ENCODE assay signal across 16 cellular contexts in genomic region chr22:43118953-43119458, GRCh38. TPM values are rescaled to one million over a fixed set of nuclear protein-coding genes. Genes with fewer than 3 reads are reported as not detected.
DNase-seq lines count a peak whose midpoint lies in the region; ATAC-seq and TF ChIP-seq lines count a peak whose summit lies in the region.
"Had no signal": no experiment of that assay in that cellular context is flagged by ENCODE, and none has a peak within 500 bp of the region (broad histone marks: within the 10 kb centered on the region; RNA-seq: fewer than 3 reads in every experiment).

No MANE protein-coding gene starts in this region.

- H3K27ac ChIP-seq in OCI-LY7 (ENCODE audit: low read depth, low read length, poor library complexity, severe bottlenecking) (peak overlapping the region; percentile 96), transverse colon (peak overlapping the region; percentile 14 to 74 (median 64))
- H3K27ac ChIP-seq: 22Rv1, SK-N-MC, testis had no signal

- no peak overlapping the region for H2AFZ ChIP-seq in OCI-LY7 (ENCODE audit: low read length)

- H3K27ac Mint-ChIP-seq in activated naive CD8-positive, alpha-beta T cell treated with anti-CD3 and anti-CD28 coated beads, Interleukin-2, amount 50 U/mL, for 24 hours = no peak overlapping the region
- no peak overlapping the region for H3K27ac Mint-ChIP-seq in activated naive CD8-positive, alpha-beta T cell treated with anti-CD3 and anti-CD28 coated beads for 36 hours

- no TSS peak for BruUV-seq in OCI-LY7 (replicated peaks; lab: Mats Ljungman, UMichigan)

- no peaks in the 10 kb centered on the region for H4K20me1 ChIP-seq in OCI-LY7 (ENCODE audit: insufficient read depth, low read length)

- no peak for TF ChIP-seq EP300 in transverse colon (IDR thresholded peaks at IDR 0.05; ENCODE audit: low read depth)

- H3K9me2 ChIP-seq in OCI-LY7 (ENCODE audit: insufficient read depth, low read length) = no peaks in the 10 kb centered on the region

- ATAC-seq in activated naive CD8-positive, alpha-beta T cell treated with anti-CD3 and anti-CD28 coated beads, Interleukin-2, amount 50 U/mL, for 24 hours = peak; percentile 15
- peak; percentile 89 for ATAC-seq in HG02840 (IDR thresholded peaks at IDR 0.05; ENCODE audit: low FRiP score, unreplicated experiment)

- no peak overlapping the region for H3K4me3 Mint-ChIP-seq in activated naive CD8-positive, alpha-beta T cell treated with anti-CD3 and anti-CD28 coated beads, Interleukin-2, amount 50 U/mL, for 24 hours
- no peak overlapping the region for H3K4me3 Mint-ChIP-seq in activated naive CD8-positive, alpha-beta T cell treated with anti-CD3 and anti-CD28 coated beads for 36 hours

- peaks cover 95% of the 10 kb centered on the region for H3K79me2 ChIP-seq in OCI-LY7 (ENCODE audit: insufficient read depth, low read depth, low read length)

- intact Hi-C loops in OCI-LY7 (cut with micrococcal nuclease; ENCODE audit: unreplicated experiment) (loop anchor here (5.0 kb wide), 1 partner anchor 402 kb away; no protein-coding TSS in a partner anchor), transverse colon (cut with DNase I; ENCODE audit: low total_unique reads) (no loop called here)

- in situ Hi-C loops in transverse colon (cut with MboI; ENCODE audit: low pct_ligation_motif_present in 1 of 4, low pct_unique_long_range_greater_than_20kb in 1 of 4, low sequenced_read_pairs in 3 of 4) = no loop called here

- WGBS in transverse colon (ENCODE audit: low coverage in 1 of 2), 2 donors = 26% methylated on average over 7 of the region's 7 CpGs; no CpG with 5 or more reads in 1 of the 2 donors

- DNase-seq in activated naive CD8-positive, alpha-beta T cell treated with anti-CD3 and anti-CD28 coated beads, Interleukin-2, amount 50 U/mL, for 24 hours = no peak
- DNase-seq in activated naive CD8-positive, alpha-beta T cell treated with anti-CD3 and anti-CD28 coated beads for 36 hours = no peak
- DNase-seq in OCI-LY7 (ENCODE audit: low spot score) = peak; percentile 97
- peak; percentile 63 for DNase-seq in transverse colon
- DNase-seq in NCI-H1092 (lab: John Stamatoyannopoulos, UW) = no peak
- no peak for DNase-seq in activated naive CD4-positive, alpha-beta T cell (lab: John Stamatoyannopoulos, UW)
- no peak for DNase-seq in activated CD4-positive, alpha-beta T cell treated with anti-CD3 and anti-CD28 coated beads, Interleukin-2, amount 50 U/mL, for 48 hours
- DNase-seq: activated CD8-positive, alpha-beta memory T cell treated with anti-CD3 and anti-CD28 coated beads for 24 hours; anterior cingulate cortex; EL; stimulated activated CD4-positive, alpha-beta T cell treated with anti-CD3 and anti-CD28 coated beads, Interleukin-4, amount 100 ng/mL, for 1 hour; testis had no signal

- H3K4me2 ChIP-seq in OCI-LY7 (ENCODE audit: low read length) = peak overlapping the region; percentile 89

- H3K27me3 ChIP-seq in transverse colon = peaks cover 2% of the 10 kb centered on the region
- H3K27me3 ChIP-seq: testis had no signal

- POLR2A ChIA-PET in OCI-LY7 (lab: Charles Lee) = no interaction called here

- TF ChIP-seq POLR2A in transverse colon (IDR thresholded peaks at IDR 0.05) = no peak

- H3K9me3 ChIP-seq in OCI-LY7 (ENCODE audit: low read length) (no peaks in the 10 kb centered on the region), transverse colon (no peaks in the 10 kb centered on the region)
- H3K9me3 ChIP-seq: testis had no signal

- H3K36me3 ChIP-seq in OCI-LY7 (ENCODE audit: insufficient read depth, low read length) (peaks cover 79% of the 10 kb centered on the region), transverse colon (no peaks in the 10 kb centered on the region)

- H3K4me3 ChIP-seq in OCI-LY7 (ENCODE audit: low read depth, low read length, poor library complexity, severe bottlenecking) = peak overlapping the region; percentile 54
- H3K4me3 ChIP-seq in transverse colon = no peak overlapping the region
- H3K4me3 ChIP-seq: SK-N-MC, testis had no signal

- H3K27me3 Mint-ChIP-seq in activated naive CD8-positive, alpha-beta T cell treated with anti-CD3 and anti-CD28 coated beads, Interleukin-2, amount 50 U/mL, for 24 hours = peaks cover 4% of the 10 kb centered on the region
- no peaks in the 10 kb centered on the region for H3K27me3 Mint-ChIP-seq in activated naive CD8-positive, alpha-beta T cell treated with anti-CD3 and anti-CD28 coated beads for 36 hours

- TF ChIP-seq CTCF in OCI-LY7 (conservative IDR thresholded peaks at IDR 0.05; ENCODE audit: low read length) (no peak), transverse colon (IDR thresholded peaks at IDR 0.05) (no peak)

- CTCF ChIA-PET in OCI-LY7 (lab: Charles Lee; ENCODE audit: unreplicated experiment) = no interaction called here

- H3K4me1 Mint-ChIP-seq in activated naive CD8-positive, alpha-beta T cell treated with anti-CD3 and anti-CD28 coated beads, Interleukin-2, amount 50 U/mL, for 24 hours = peaks cover 7% of the 10 kb centered on the region
- no peaks in the 10 kb centered on the region for H3K4me1 Mint-ChIP-seq in activated naive CD8-positive, alpha-beta T cell treated with anti-CD3 and anti-CD28 coated beads for 36 hours

- H3K4me1 ChIP-seq in OCI-LY7 (ENCODE audit: insufficient read depth, low read length, poor library complexity, severe bottlenecking) = peaks cover 100% of the 10 kb centered on the region
- peaks cover 29 to 72% (median 50%) of the 10 kb centered on the region in 4 donors for H3K4me1 ChIP-seq in transverse colon
- H3K4me1 ChIP-seq: testis had no signal

- H3K36me3 Mint-ChIP-seq in activated naive CD8-positive, alpha-beta T cell treated with anti-CD3 and anti-CD28 coated beads, Interleukin-2, amount 50 U/mL, for 24 hours (ENCODE audit: low read depth) = no peaks in the 10 kb centered on the region
- H3K36me3 Mint-ChIP-seq in activated naive CD8-positive, alpha-beta T cell treated with anti-CD3 and anti-CD28 coated beads for 36 hours = no peaks in the 10 kb centered on the region

- no peaks in the 10 kb centered on the region for H3K9me3 Mint-ChIP-seq in activated naive CD8-positive, alpha-beta T cell treated with anti-CD3 and anti-CD28 coated beads, Interleukin-2, amount 50 U/mL, for 24 hours
- H3K9me3 Mint-ChIP-seq in activated naive CD8-positive, alpha-beta T cell treated with anti-CD3 and anti-CD28 coated beads for 36 hours = no peaks in the 10 kb centered on the region

RNA-seq across cellular contexts. Expression of gene BIK, which starts 8.5 kb away (rescaled TPM):
- 1 to 10 TPM; 2.2 to 3.3 TPM for total RNA-seq in activated naive CD8-positive, alpha-beta T cell treated with anti-CD3 and anti-CD28 coated beads for 36 hours
- total RNA-seq in OCI-LY7 (2014; rRNA removed; shearing (Covaris generic)) = 104 and 143 TPM in 2 replicates
- total RNA-seq in OCI-LY7 (2022) (67.6 and 88.4 TPM in 2 replicates), transverse colon (10 to 100 TPM; 10.1 to 23.5 (median 14.4) TPM)
- total RNA-seq: osteocyte had no signal

RNA-seq across cellular contexts. Expression of gene MCAT, which starts 24.2 kb away (rescaled TPM):
- total RNA-seq in activated naive CD8-positive, alpha-beta T cell treated with anti-CD3 and anti-CD28 coated beads for 36 hours = 10 to 100 TPM; 28.0 to 29.1 TPM
- total RNA-seq in OCI-LY7 (2014; rRNA removed; shearing (Covaris generic)) = 28.4 and 30.6 TPM in 2 replicates
- total RNA-seq in OCI-LY7 (2022) = 23.1 and 33.2 TPM in 2 replicates
- total RNA-seq in transverse colon = 10 to 100 TPM; 20.9 to 24.3 (median 22.5) TPM

RNA-seq across cellular contexts. Expression of gene TTLL1, which starts 29.8 kb away (rescaled TPM):
- 1 to 10 TPM; 3.9 to 4.2 TPM for total RNA-seq in activated naive CD8-positive, alpha-beta T cell treated with anti-CD3 and anti-CD28 coated beads for 36 hours
- total RNA-seq in OCI-LY7 (2014; rRNA removed; shearing (Covaris generic)) = 5.5 and 5.8 TPM in 2 replicates
- total RNA-seq in OCI-LY7 (2022) (7.1 and 9.9 TPM in 2 replicates), transverse colon (1 to 10 TPM; 1.1 to 3.8 (median 2.8) TPM)

RNA-seq across cellular contexts. Expression of gene TSPO, which starts 32.4 kb away (rescaled TPM):
- 100 to 1,000 TPM; 101 to 115 TPM for total RNA-seq in activated naive CD8-positive, alpha-beta T cell treated with anti-CD3 and anti-CD28 coated beads for 36 hours
- 47.1 and 59.6 TPM in 2 replicates for total RNA-seq in OCI-LY7 (2014; rRNA removed; shearing (Covaris generic))
- total RNA-seq in OCI-LY7 (2022) (55.5 and 69.9 TPM in 2 replicates), transverse colon (100 to 1,000 TPM; 307 to 452 (median 365) TPM)

Comparison
In these comparisons a context has a peak if more than half of its experiments do, and no peak if none do; other contexts are left out.
1. DNase-seq: peak in OCI-LY7 (single experiment) and transverse colon (single experiment); none in activated naive CD8-positive, alpha-beta T cell treated with anti-CD3 and anti-CD28 coated beads, Interleukin-2, amount 50 U/mL, for 24 hours (single experiment), activated naive CD8-positive, alpha-beta T cell treated with anti-CD3 and anti-CD28 coated beads for 36 hours (single experiment), NCI-H1092 (single experiment), activated naive CD4-positive, alpha-beta T cell (0 of 4) and activated CD4-positive, alpha-beta T cell treated with anti-CD3 and anti-CD28 coated beads, Interleukin-2, amount 50 U/mL, for 48 hours (0 of 2).